In genomic region chr4:123649644-123650356, GRCh38 we compare ENCODE assay signal across 8 cellular contexts.
DNase-seq lines count a peak whose midpoint lies in the region; ATAC-seq, FAIRE-seq and TF ChIP-seq lines count a peak whose summit lies in the region.

No MANE protein-coding gene starts in this region.

- ATAC-seq in GM18508 (IDR thresholded peaks at IDR 0.05; ENCODE audit: insufficient read depth, unreplicated experiment) = peak; percentile 24
- ATAC-seq in HG02973 (IDR thresholded peaks at IDR 0.05; ENCODE audit: unreplicated experiment) = peak; percentile 27

- peak; percentile 58 for DNase-seq in NCI-H345 treated with DMSO at 0.1 percent for 48 hours (lab: John Stamatoyannopoulos, UW; ENCODE audit: unreplicated experiment)
- DNase-seq in epithelial cell of proximal tubule (ENCODE audit: low read depth) = peak; percentile 38
- peak; percentile 42 for DNase-seq in non-pigmented ciliary epithelial cell (ENCODE audit: low read depth)
- no peak for DNase-seq in COLO829 (ENCODE audit: low spot score)
- DNase-seq in activated effector memory CD4-positive, alpha-beta T cell treated with Interleukin-2 at 50 U/mL for 16 hours = no peak
- no peak for DNase-seq in D721Med (ENCODE audit: insufficient read length, low spot score)

- no peak for TF ChIP-seq CTCF in epithelial cell of proximal tubule (conservative IDR thresholded peaks at IDR 0.05; ENCODE audit: low read depth, low read length)
- no peak for TF ChIP-seq CTCF in D721Med (IDR thresholded peaks at IDR 0.05; ENCODE audit: insufficient read depth, missing control alignments)

- FAIRE-seq in D721Med (lab: Jason Lieb, UNC) = no peak

- H3K4me3 ChIP-seq in epithelial cell of proximal tubule (ENCODE audit: low read depth, low read length) = peak overlapping the region; percentile 6

Comparison
In these comparisons a context has a peak if more than half of its experiments do, and no peak if none do; other contexts are left out.
1. DNase-seq: peak in NCI-H345 treated with DMSO at 0.1 percent for 48 hours (single experiment), epithelial cell of proximal tubule (single experiment) and non-pigmented ciliary epithelial cell (single experiment); none in COLO829 (single experiment), activated effector memory CD4-positive, alpha-beta T cell treated with Interleukin-2 at 50 U/mL for 16 hours (single experiment) and D721Med (single experiment).